ENCODE assay signal across 26 cellular contexts in genomic region chr12:105681341-105681740, GRCh38.
"Had no signal": no experiment of that assay in that cellular context is flagged by ENCODE, and none has a peak within 500 bp of the region (broad histone marks: within the 10 kb centered on the region; RNA-seq: fewer than 3 reads in every experiment).

No MANE protein-coding gene starts in this region.

- H3K27ac ChIP-seq: KMS-11, PC-9, RWPE1, SJSA1 had no signal

- H3K9ac ChIP-seq: KMS-11, SK-N-SH had no signal

- H3K27me3 ChIP-seq: SJSA1 had no signal

- H2AFZ ChIP-seq: PC-9 had no signal

- H3K36me3 ChIP-seq: SJSA1 had no signal

- H3K4me1 ChIP-seq: SJSA1 had no signal

- H3K4me2 ChIP-seq: KMS-11, PC-9, SK-N-SH had no signal

- ATAC-seq: Panc1, Right ventricle myocardium inferior had no signal

- DNase-seq: Karpas-422, MM.1S, MV-4-11, NCI-H1092, NCI-H1105, NCI-H1417 treated with DMSO at 0.1 percent for 48 hours, NCI-H1436 treated with DMSO at 0.1 percent for 48 hours, NCI-H1694 treated with DMSO at 0.1 percent for 48 hours, NCI-H187 treated with DMSO at 0.1 percent for 48 hours, NCI-H2029, NCI-H2081, NCI-H2227 treated with DMSO at 0.1 percent for 48 hours, NCI-H345, NCI-H510A treated with DMSO at 0.1 percent for 48 hours, NCI-H526 treated with DMSO at 0.1 percent for 48 hours, NCI-H774, PC-9, SHP77, SIG-M5, SK-N-SH, SW 1271 had no signal

- H3K4me3 ChIP-seq: PC-9, SJSA1 had no signal

- H3K9me3 ChIP-seq: SJSA1, SK-N-SH had no signal
